ENCODE assay signal across 34 cellular contexts in the genomic region with DNA sequence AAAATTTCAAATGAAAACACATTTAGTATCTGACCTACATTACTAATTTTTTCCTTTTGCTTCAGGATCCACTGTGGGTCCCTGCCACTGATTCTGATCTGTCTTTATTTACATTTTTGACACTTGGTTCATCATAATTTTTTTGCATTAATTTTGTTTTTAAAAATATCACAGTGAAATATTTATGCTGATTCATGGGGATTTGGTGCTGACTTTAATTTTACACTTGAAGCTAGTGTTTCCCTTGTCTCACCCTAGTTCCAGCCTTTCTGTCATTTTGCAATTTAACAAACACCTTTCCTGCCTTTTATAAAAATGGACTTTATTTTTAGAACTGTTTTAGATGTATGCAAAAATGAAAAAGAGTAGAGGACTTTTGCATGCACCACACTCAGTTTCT.
"Had no signal": no experiment of that assay in that cellular context is flagged by ENCODE, and none has a peak within 500 bp of the region (broad histone marks: within the 10 kb centered on the region; RNA-seq: fewer than 3 reads in every experiment).

No MANE protein-coding gene starts in this region.

- H3K4me3 ChIP-seq: adrenal gland, ascending aorta, body of pancreas, breast epithelium, cardiac muscle cell had no signal

- FAIRE-seq: astrocyte, bronchial epithelial cell had no signal

- H3K4me1 ChIP-seq: adrenal gland, ascending aorta, body of pancreas, breast epithelium had no signal

- H3K9me3 ChIP-seq: adrenal gland, body of pancreas had no signal

- H3K27me3 ChIP-seq: adrenal gland, ascending aorta, body of pancreas, brain microvascular endothelial cell, breast epithelium, cardiac muscle cell had no signal

- DNase-seq: activated effector memory CD4-positive, alpha-beta T cell treated with anti-CD3 and anti-CD28 coated beads, Interleukin-2, amount 50 U/mL, for 16 hours; activated effector memory CD4-positive, alpha-beta T cell treated with Interleukin-2 at 50 U/mL for 16 hours; activated gamma-delta T cell; activated gamma-delta T cell treated with Interleukin-2 at 50 U/mL for 16 hours; activated naive CD4-positive, alpha-beta T cell; activated naive CD4-positive, alpha-beta T cell treated with anti-CD3 and anti-CD28 coated beads for 36 hours; activated naive CD4-positive, alpha-beta T cell treated with anti-CD3 and anti-CD28 coated beads, Interleukin-2, amount 10 ng/mL, durations not matched to agents 7 days and 5 days; activated naive CD4-positive, alpha-beta T cell treated with anti-CD3 and anti-CD28 coated beads, Interleukin-2, amount 50 U/mL, for 16 hours; activated naive CD4-positive, alpha-beta T cell treated with Interleukin-2 at 50 U/mL for 16 hours; activated naive CD8-positive, alpha-beta T cell treated with anti-CD3 and anti-CD28 coated beads for 36 hours; activated naive CD8-positive, alpha-beta T cell treated with anti-CD3 and anti-CD28 coated beads, Interleukin-2, amount 10 ng/mL, durations not matched to agents 7 days and 5 days; activated naive CD8-positive, alpha-beta T cell treated with anti-CD3 and anti-CD28 coated beads, Interleukin-2, amount 50 U/mL, for 24 hours; activated T-cell treated with anti-CD3 and anti-CD28 coated beads, Interleukin-2, amount 50 U/mL, for 1 hour; activated T-cell treated with anti-CD3 and anti-CD28 coated beads, Interleukin-2, amount 50 U/mL, for 24 hours; activated T-cell treated with anti-CD3 and anti-CD28 coated beads, Interleukin-2, amount 50 U/mL, for 4 hours; activated T-cell treated with anti-CD3 and anti-CD28 coated beads, Interleukin-2, amount 50 U/mL, for 48 hours; activated T-cell treated with anti-CD3 and anti-CD28 coated beads, Interleukin-2, amount 50 U/mL, for 72 hours; adrenal gland; amniotic stem cell; amygdala; anterior cingulate cortex; aorta; body of pancreas; brain microvascular endothelial cell; caudate nucleus; central memory CD4-positive, alpha-beta T cell; cerebellar nuclear complex had no signal

- H3K36me3 ChIP-seq: adrenal gland, ascending aorta, brain microvascular endothelial cell, breast epithelium, cardiac muscle cell had no signal

- H3K27ac ChIP-seq: adrenal gland, ascending aorta, body of pancreas, brain microvascular endothelial cell, breast epithelium, cardiac muscle cell had no signal

- ATAC-seq: activated naive CD4-positive, alpha-beta T cell treated with anti-CD3 and anti-CD28 coated beads, Interleukin-2, amount 50 U/mL, for 72 hours; activated naive CD8-positive, alpha-beta T cell treated with anti-CD3 and anti-CD28 coated beads, Interleukin-2, amount 50 U/mL, for 24 hours; activated T-cell treated with anti-CD3 and anti-CD28 coated beads, Interleukin-2, amount 50 U/mL, for 4 hours; activated T-cell treated with anti-CD3 and anti-CD28 coated beads, Interleukin-2, amount 50 U/mL, for 72 hours; activated T-helper 17 cell treated with anti-CD3 and anti-CD28 coated beads, Interleukin-2, amount 50 U/mL, for 72 hours; body of pancreas had no signal
